ENCODE assay signal across 24 cellular contexts in the genomic region with DNA sequence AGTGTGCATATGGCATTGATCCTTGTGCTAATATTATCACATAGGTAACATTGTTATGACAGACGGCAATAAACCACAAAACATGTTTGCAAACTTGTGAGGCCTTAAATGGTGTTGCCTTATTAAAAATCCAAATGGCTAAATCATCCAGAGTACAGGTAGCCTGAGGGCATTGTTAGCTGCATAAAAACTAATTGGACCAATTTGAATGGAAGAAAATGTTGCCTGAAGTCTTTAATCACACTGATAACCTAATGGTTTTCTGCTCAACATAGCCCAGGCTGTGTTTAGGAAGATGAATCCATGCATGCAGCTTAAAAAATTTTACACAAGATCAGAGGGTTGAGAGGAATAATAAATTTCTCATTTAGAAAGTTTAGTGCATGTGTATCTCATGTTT. TPM values are rescaled to one million over a fixed set of nuclear protein-coding genes. Genes with fewer than 3 reads are reported as not detected.
"Had no signal": no experiment of that assay in that cellular context is flagged by ENCODE, and none has a peak within 500 bp of the region (broad histone marks: within the 10 kb centered on the region; RNA-seq: fewer than 3 reads in every experiment).

No MANE protein-coding gene starts in this region.

- ATAC-seq: effector memory CD8-positive, alpha-beta T cell; gastrocnemius medialis; naive thymus-derived CD8-positive, alpha-beta T cell; sciatic nerve; stimulated activated memory B cell treated with anti-CD40 and anti-IgM and Interleukin-4, amounts not matched to agents 10 μg/mL and 1 μg/mL and 100 μg/mL, for 72 hours; WTC11 had no signal

- DNase-seq: activated CD4-positive, alpha-beta T cell treated with anti-CD3 and anti-CD28 coated beads, Interleukin-2, amount 50 U/mL, for 4 hours; activated CD8-positive, alpha-beta memory T cell treated with anti-CD3 and anti-CD28 coated beads for 24 hours; activated CD8-positive, alpha-beta memory T cell treated with anti-CD3 and anti-CD28 coated beads, Interleukin-2, amount 50 U/mL, for 4 hours; activated naive CD4-positive, alpha-beta T cell; activated T-cell treated with anti-CD3 and anti-CD28 coated beads, Interleukin-2, amount 50 U/mL, for 24 hours; central memory CD4-positive, alpha-beta T cell; effector memory CD8-positive, alpha-beta T cell; gastrocnemius medialis; hypothalamus; left ventricle myocardium inferior; naive thymus-derived CD8-positive, alpha-beta T cell; small intestine; transverse colon had no signal

RNA-seq across cellular contexts. Expression of a gene that starts 19.4 kb away (rescaled TPM):
- total RNA-seq: activated T-helper 2 cell treated with anti-CD3 and anti-CD28 coated beads, Interferon-gamma antibody, Interleukin-2, Interleukin-4, amounts not matched to agents 10 μg/mL and 5 μg/mL and 100 μg/mL, durations not matched to agents 14 hours and 24 hours and 36 hours; astrocyte; dermis microvascular lymphatic vessel endothelial cell; endothelial cell of umbilical vein; gastrocnemius medialis; left ventricle myocardium inferior; lung microvascular endothelial cell; naive thymus-derived CD8-positive, alpha-beta T cell; osteoblast; posterior vena cava; renal cortical epithelial cell; sciatic nerve; transverse colon; WTC11 had no signal
